Comparison of ENCODE assay signal across 11 cellular contexts in the genomic region with DNA sequence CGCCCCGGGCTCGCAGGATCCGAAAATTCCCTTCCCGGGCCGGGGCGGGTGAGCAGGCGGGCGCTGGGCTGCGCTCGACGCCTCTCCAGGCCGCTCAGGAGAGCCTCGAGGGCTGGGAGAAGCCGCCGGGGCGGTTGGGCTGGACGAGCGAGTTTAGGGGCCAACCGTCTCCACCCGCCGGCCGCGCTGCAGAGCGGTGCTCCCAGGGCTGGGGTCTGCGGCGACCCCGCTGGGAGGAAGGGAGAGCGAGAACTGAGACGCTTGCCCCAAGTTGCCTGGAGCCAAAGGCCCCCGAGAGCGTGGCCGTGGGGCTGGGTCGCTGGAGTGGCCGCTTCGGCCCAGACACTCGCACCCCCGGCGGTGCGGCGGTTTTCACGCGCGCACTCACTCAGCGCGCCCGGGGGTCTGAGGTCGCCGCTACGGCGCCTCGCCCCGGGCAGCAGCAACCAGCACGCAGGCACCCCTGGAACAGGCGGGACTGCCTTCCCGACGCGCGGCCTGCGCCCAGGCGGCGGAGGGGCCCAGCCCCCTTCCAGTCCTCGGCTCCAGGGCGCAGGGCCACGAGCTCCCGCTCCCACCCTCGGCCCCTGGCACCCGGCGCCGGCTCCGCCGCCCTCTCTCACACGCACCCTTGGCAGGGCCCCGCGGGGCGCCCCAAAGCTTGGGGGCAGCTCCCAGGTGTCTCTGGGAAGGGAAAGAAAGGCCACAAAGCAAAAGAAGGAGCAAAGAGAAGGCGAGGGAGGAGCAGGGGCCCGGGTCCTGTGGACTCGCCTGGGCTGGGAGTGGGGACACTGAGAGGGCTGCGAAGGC. TPM values are rescaled to one million over a fixed set of nuclear protein-coding genes. Genes with fewer than 3 reads are reported as not detected.
A peak's percentile ranks its signal among the peaks of the same experiment; 100 is the strongest.
DNase-seq lines count a peak whose midpoint lies in the region; ATAC-seq and TF ChIP-seq lines count a peak whose summit lies in the region.
"Had no signal": no experiment of that assay in that cellular context is flagged by ENCODE, and none has a peak within 500 bp of the region (broad histone marks: within the 10 kb centered on the region; RNA-seq: fewer than 3 reads in every experiment).

No MANE protein-coding gene starts in this region.

- H3K36me3 ChIP-seq in esophagus (ENCODE audit: control insufficient read depth in 2 of 2, insufficient read depth in 2 of 2, low read length in 1 of 2), result peaks cover 0 to under 1% of the 10 kb centered on the region in 2 donors
- no peaks in the 10 kb centered on the region for H3K36me3 ChIP-seq in mesendoderm (ENCODE audit: control insufficient read depth, insufficient read depth, low read length)
- peaks cover 0 to 4% (median 0%) of the 10 kb centered on the region in 3 donors for H3K36me3 ChIP-seq in tibial artery

- H2AK5ac ChIP-seq in mesendoderm (ENCODE audit: low read length), result no peak overlapping the region

- H3K4ac ChIP-seq in mesendoderm (ENCODE audit: low read depth, low read length), result peak overlapping the region; percentile 98

- H4K8ac ChIP-seq in mesendoderm (ENCODE audit: low read depth, low read length), result peak overlapping the region; percentile 91

- H3K4me2 ChIP-seq in mesendoderm (ENCODE audit: low read length), result peak overlapping the region; percentile 92

- no peak overlapping the region for H3K4me3 Mint-ChIP-seq in activated naive CD8-positive, alpha-beta T cell treated with anti-CD3 and anti-CD28 coated beads for 36 hours
- H3K4me3 Mint-ChIP-seq in effector memory CD8-positive, alpha-beta T cell, result no peak overlapping the region

- peak overlapping the region; percentile 47 for H2BK120ac ChIP-seq in mesendoderm (ENCODE audit: low read depth, low read length)

- H3K4me3 ChIP-seq in esophagus (ENCODE audit: low read depth in 1 of 2, low read length in 2 of 2), result peak overlapping the region; percentile 48 to 68
- peak overlapping the region; percentile 80 for H3K4me3 ChIP-seq in mesendoderm (ENCODE audit: low read length)
- H3K4me3 ChIP-seq in tibial artery, result peak overlapping the region; percentile 70 to 71

- peak overlapping the region; percentile 97 for H3K9ac ChIP-seq in mesendoderm (ENCODE audit: low read length)

- H3K4me1 Mint-ChIP-seq in activated naive CD8-positive, alpha-beta T cell treated with anti-CD3 and anti-CD28 coated beads for 36 hours, result no peaks in the 10 kb centered on the region
- no peaks in the 10 kb centered on the region for H3K4me1 Mint-ChIP-seq in effector memory CD8-positive, alpha-beta T cell (ENCODE audit: low read depth in 2 of 2)
- H3K4me1 Mint-ChIP-seq: IgD-negative memory B cell had no signal

- peaks cover 36% of the 10 kb centered on the region for H3K27me3 Mint-ChIP-seq in activated naive CD8-positive, alpha-beta T cell treated with anti-CD3 and anti-CD28 coated beads for 36 hours
- H3K27me3 Mint-ChIP-seq in effector memory CD8-positive, alpha-beta T cell, result peaks cover 22 to 47% of the 10 kb centered on the region in 2 donors

- 1 to 3% methylated on average over 74 to 80 of the region's 80 CpGs for WGBS in esophagus, 2 donors
- no CpG with 5 or more reads among the region's 80 CpGs for WGBS in mesendoderm (ENCODE audit: extremely low coverage, insufficient coverage, low lambda C conversion rate)

- H3K79me2 ChIP-seq in mesendoderm (ENCODE audit: control insufficient read depth, insufficient read depth, low read length), result peaks cover 2% of the 10 kb centered on the region

- H3K18ac ChIP-seq in mesendoderm (ENCODE audit: low read length), result peak overlapping the region; percentile 98

- peak overlapping the region; percentile 97 for H3K56ac ChIP-seq in mesendoderm (ENCODE audit: low read length)

- peak overlapping the region; percentile 40 for H4K5ac ChIP-seq in mesendoderm (ENCODE audit: low read length)

- peak overlapping the region; percentile 86 for H2BK5ac ChIP-seq in mesendoderm (ENCODE audit: low read length)

- peak overlapping the region; percentile 99 to 100 for H3K27ac ChIP-seq in esophagus (ENCODE audit: low read depth in 2 of 2, low read length in 1 of 2)
- H3K27ac ChIP-seq in mesendoderm (ENCODE audit: low read depth, low read length), result peak overlapping the region; percentile 92
- H3K27ac ChIP-seq in tibial artery, result peak overlapping the region; percentile 98 to 100
- H3K27ac ChIP-seq: 22Rv1 had no signal

- H3K27me3 ChIP-seq in esophagus (ENCODE audit: control insufficient read depth in 1 of 2, insufficient read depth in 2 of 2, low read length in 2 of 2) (no peaks in the 10 kb centered on the region), mesendoderm (ENCODE audit: insufficient read depth, low read length, poor library complexity) (no peaks in the 10 kb centered on the region), tibial artery (no peaks in the 10 kb centered on the region)

- no peak for ATAC-seq in effector memory CD8-positive, alpha-beta T cell (replicated peaks)

- no peaks in the 10 kb centered on the region for H3K9me3 Mint-ChIP-seq in activated naive CD8-positive, alpha-beta T cell treated with anti-CD3 and anti-CD28 coated beads for 36 hours
- no peaks in the 10 kb centered on the region for H3K9me3 Mint-ChIP-seq in effector memory CD8-positive, alpha-beta T cell
- H3K9me3 Mint-ChIP-seq: IgD-negative memory B cell had no signal

- H3K79me1 ChIP-seq in mesendoderm (ENCODE audit: low read length), result peaks cover 11% of the 10 kb centered on the region

- no peaks in the 10 kb centered on the region for H3K9me3 ChIP-seq in esophagus (ENCODE audit: control insufficient read depth in 2 of 2, insufficient read depth in 1 of 2, low read depth in 1 of 2, low read length in 1 of 2)
- H3K9me3 ChIP-seq in tibial artery, result no peaks in the 10 kb centered on the region

- H3K36me3 Mint-ChIP-seq in activated naive CD8-positive, alpha-beta T cell treated with anti-CD3 and anti-CD28 coated beads for 36 hours, result no peaks in the 10 kb centered on the region
- peaks cover 4% of the 10 kb centered on the region for H3K36me3 Mint-ChIP-seq in effector memory CD8-positive, alpha-beta T cell (ENCODE audit: insufficient read depth)
- H3K36me3 Mint-ChIP-seq: IgD-negative memory B cell had no signal

- H3K4me1 ChIP-seq in esophagus (ENCODE audit: control insufficient read depth in 2 of 2, insufficient read depth in 2 of 2, low read length in 1 of 2) (peaks cover 4 to 18% of the 10 kb centered on the region in 2 donors), mesendoderm (ENCODE audit: control insufficient read depth, low read depth, low read length) (peaks cover 5% of the 10 kb centered on the region), tibial artery (peaks cover 0 to 55% (median 21%) of the 10 kb centered on the region in 4 donors)

- H2BK15ac ChIP-seq in mesendoderm (replicated peaks; ENCODE audit: low read depth), result no peak overlapping the region

- DNase-seq in DMS 273 (lab: John Stamatoyannopoulos, UW; ENCODE audit: unreplicated experiment) (peak; percentile 49), DMS 273 treated with DMSO at 0.1 percent for 48 hours (lab: John Stamatoyannopoulos, UW) (no peak), mesendoderm (peak; percentile 61), tibial artery (peak in 1 of 2 donors; percentile 66), NCI-H1092 treated with DMSO at 0.1 percent for 48 hours (lab: John Stamatoyannopoulos, UW) (no peak)
- DNase-seq in activated naive CD8-positive, alpha-beta T cell treated with anti-CD3 and anti-CD28 coated beads for 36 hours, result no peak
- no peak for DNase-seq in effector memory CD8-positive, alpha-beta T cell

- no peak overlapping the region for H3K27ac Mint-ChIP-seq in activated naive CD8-positive, alpha-beta T cell treated with anti-CD3 and anti-CD28 coated beads for 36 hours
- H3K27ac Mint-ChIP-seq in effector memory CD8-positive, alpha-beta T cell, result no peak overlapping the region
- H3K27ac Mint-ChIP-seq: IgD-negative memory B cell had no signal

- intact Hi-C loops in tibial artery (cut with DNase I; ENCODE audit: low total_unique reads), result loop anchor here (5.0 kb wide), 1 partner anchor 43 kb away; the partner anchor contains the start of gene PABPN1

- TF ChIP-seq CTCF in tibial artery (IDR thresholded peaks at IDR 0.05), result no peak

- H3K23ac ChIP-seq in mesendoderm (ENCODE audit: low read length), result peak overlapping the region; percentile 97

RNA-seq across cellular contexts. Expression of gene EFS, which starts 0.6 kb away (rescaled TPM):
- 10 to 100 TPM; 23.1 to 35.9 TPM for polyA plus RNA-seq in esophagus
- polyA plus RNA-seq in mesendoderm (2013, experiment 1 of 2), result 11.1 TPM
- 10.3 TPM for polyA plus RNA-seq in mesendoderm (2013, experiment 2 of 2)
- total RNA-seq in activated naive CD8-positive, alpha-beta T cell treated with anti-CD3 and anti-CD28 coated beads for 36 hours, result not detected
- total RNA-seq: T-helper 2 cell treated with Interferon-gamma antibody and Interleukin-4, amounts not matched to agents 100 ng/mL and 5 ng/mL, for 36 hours had no signal
- polyA plus RNA-seq: IgD-negative memory B cell had no signal

RNA-seq across cellular contexts. Expression of gene IL25, which starts 7.1 kb away (rescaled TPM):
- polyA plus RNA-seq in esophagus, result not detected
- not detected for polyA plus RNA-seq in mesendoderm (2013, experiment 1 of 2)
- polyA plus RNA-seq in mesendoderm (2013, experiment 2 of 2), result not detected
- not detected for total RNA-seq in activated naive CD8-positive, alpha-beta T cell treated with anti-CD3 and anti-CD28 coated beads for 36 hours
- total RNA-seq: T-helper 2 cell treated with Interferon-gamma antibody and Interleukin-4, amounts not matched to agents 100 ng/mL and 5 ng/mL, for 36 hours had no signal
- polyA plus RNA-seq: IgD-negative memory B cell had no signal

RNA-seq across cellular contexts. Expression of gene CMTM5, which starts 11.3 kb away (rescaled TPM):
- under 1 TPM in 1 of 2 donors, not detected in 1; 0.21 TPM for polyA plus RNA-seq in esophagus
- polyA plus RNA-seq in mesendoderm (2013, experiment 1 of 2), result 0.06 TPM
- polyA plus RNA-seq in mesendoderm (2013, experiment 2 of 2), result 0.06 TPM
- total RNA-seq in activated naive CD8-positive, alpha-beta T cell treated with anti-CD3 and anti-CD28 coated beads for 36 hours, result not detected
- total RNA-seq: T-helper 2 cell treated with Interferon-gamma antibody and Interleukin-4, amounts not matched to agents 100 ng/mL and 5 ng/mL, for 36 hours had no signal

RNA-seq across cellular contexts. Expression of gene SLC22A17, which starts 12.9 kb away (rescaled TPM):
- polyA plus RNA-seq in esophagus, result 1 to 10 TPM; 4.7 to 8.3 TPM
- 15.4 TPM for polyA plus RNA-seq in mesendoderm (2013, experiment 1 of 2)
- 16.7 TPM for polyA plus RNA-seq in mesendoderm (2013, experiment 2 of 2)
- total RNA-seq in activated naive CD8-positive, alpha-beta T cell treated with anti-CD3 and anti-CD28 coated beads for 36 hours, result 1 to 10 TPM; 2.2 to 2.9 TPM

RNA-seq across cellular contexts. Expression of gene MYH6, which starts 42.5 kb away (rescaled TPM):
- polyA plus RNA-seq in esophagus, result under 1 TPM; 0.20 to 0.63 TPM
- 0.03 TPM for polyA plus RNA-seq in mesendoderm (2013, experiment 1 of 2)
- not detected for polyA plus RNA-seq in mesendoderm (2013, experiment 2 of 2)
- not detected for total RNA-seq in activated naive CD8-positive, alpha-beta T cell treated with anti-CD3 and anti-CD28 coated beads for 36 hours
- total RNA-seq: T-helper 2 cell treated with Interferon-gamma antibody and Interleukin-4, amounts not matched to agents 100 ng/mL and 5 ng/mL, for 36 hours had no signal
- polyA plus RNA-seq: IgD-negative memory B cell had no signal

Comparison
In these comparisons a context has a peak if more than half of its experiments do, and no peak if none do; other contexts are left out.
1. DNase-seq: peak in DMS 273 (single experiment) and mesendoderm (single experiment); none in DMS 273 treated with DMSO at 0.1 percent for 48 hours (single experiment), NCI-H1092 treated with DMSO at 0.1 percent for 48 hours (single experiment), activated naive CD8-positive, alpha-beta T cell treated with anti-CD3 and anti-CD28 coated beads for 36 hours (single experiment) and effector memory CD8-positive, alpha-beta T cell (0 of 3).
2. Peak in every context shown above with its lines, with median percentiles within 50 percentile points of each other: H3K27ac ChIP-seq and H3K4me3 ChIP-seq.